32 cellular contexts compared by ENCODE assay signal in the genomic region with DNA sequence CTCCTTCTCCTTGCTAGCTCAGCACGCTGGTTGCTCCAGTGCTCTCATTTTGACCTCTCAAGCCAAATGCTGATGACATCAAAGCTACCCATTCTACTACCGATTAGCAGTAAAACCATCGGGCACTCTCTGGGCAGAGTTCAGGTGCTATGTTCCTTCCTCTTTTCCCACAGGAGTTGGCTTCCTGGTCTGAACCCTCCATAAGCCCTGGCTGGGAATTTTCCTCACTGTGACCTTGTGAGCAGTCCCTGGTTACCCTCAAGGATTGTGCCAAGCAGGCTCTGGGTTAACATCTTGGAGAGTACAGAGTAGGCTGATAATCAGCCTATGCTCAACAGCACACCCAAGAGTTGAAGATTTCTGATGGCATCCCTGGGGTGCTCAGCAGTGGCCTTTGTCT.
"Had no signal": no experiment of that assay in that cellular context is flagged by ENCODE, and none has a peak within 500 bp of the region (broad histone marks: within the 10 kb centered on the region; RNA-seq: fewer than 3 reads in every experiment).

No MANE protein-coding gene starts in this region.

- H3K4me3 Mint-ChIP-seq: naive thymus-derived CD4-positive, alpha-beta T cell; natural killer cell; nephron; neural crest cell; stimulated activated memory B cell treated with anti-CD40 and anti-IgM and Interleukin-4, amounts not matched to agents 10 μg/mL and 1 μg/mL and 100 μg/mL, for 72 hours; stimulated activated naive CD8-positive, alpha-beta T cell treated with anti-CD3 and anti-CD28 coated beads, Interleukin-15, amount 100 ng/mL, for 72 hours had no signal

- H3K36me3 Mint-ChIP-seq: naive thymus-derived CD4-positive, alpha-beta T cell; natural killer cell; stimulated activated memory B cell treated with anti-CD40 and anti-IgM and Interleukin-4, amounts not matched to agents 10 μg/mL and 1 μg/mL and 100 μg/mL, for 72 hours had no signal

- H3K27me3 ChIP-seq: neutrophil, right lobe of liver, sigmoid colon, spleen, suprapubic skin, testis, tibial artery, transverse colon, upper lobe of left lung, vagina had no signal

- H3K4me1 ChIP-seq: parathyroid adenoma, psoas muscle, right lobe of liver, sigmoid colon, spleen, suprapubic skin, testis, tibial artery, transverse colon, upper lobe of left lung, vagina had no signal

- FAIRE-seq: urothelium cell line had no signal

- H3K79me2 ChIP-seq: parathyroid adenoma had no signal

- H3K27ac Mint-ChIP-seq: naive thymus-derived CD4-positive, alpha-beta T cell; natural killer cell; nephron; progenitor cell of endocrine pancreas; stimulated activated memory B cell treated with anti-CD40 and anti-IgM and Interleukin-4, amounts not matched to agents 10 μg/mL and 1 μg/mL and 100 μg/mL, for 72 hours; stimulated activated naive CD8-positive, alpha-beta T cell treated with anti-CD3 and anti-CD28 coated beads, Interleukin-15, amount 100 ng/mL, for 72 hours had no signal

- H3K9me3 Mint-ChIP-seq: natural killer cell; nephron; neural crest cell; stimulated activated memory B cell treated with anti-CD40 and anti-IgM and Interleukin-4, amounts not matched to agents 10 μg/mL and 1 μg/mL and 100 μg/mL, for 72 hours; stimulated activated naive CD8-positive, alpha-beta T cell treated with anti-CD3 and anti-CD28 coated beads, Interleukin-15, amount 100 ng/mL, for 72 hours had no signal

- H3K4me1 Mint-ChIP-seq: naive thymus-derived CD4-positive, alpha-beta T cell; natural killer cell; neural crest cell; stimulated activated memory B cell treated with anti-CD40 and anti-IgM and Interleukin-4, amounts not matched to agents 10 μg/mL and 1 μg/mL and 100 μg/mL, for 72 hours; stimulated activated naive CD8-positive, alpha-beta T cell treated with anti-CD3 and anti-CD28 coated beads, Interleukin-15, amount 100 ng/mL, for 72 hours had no signal

- H3K4me2 ChIP-seq: smooth muscle cell had no signal

- H3K9me3 ChIP-seq: neutrophil, psoas muscle, right lobe of liver, sigmoid colon, spleen, suprapubic skin, testis, tibial artery, transverse colon, upper lobe of left lung, vagina had no signal

- ATAC-seq: naive thymus-derived CD4-positive, alpha-beta T cell; natural killer cell; psoas muscle; right cardiac atrium; right lobe of liver; stimulated activated memory B cell treated with anti-CD40 and anti-IgM and Interleukin-4, amounts not matched to agents 10 μg/mL and 1 μg/mL and 100 μg/mL, for 72 hours; stimulated activated naive CD8-positive, alpha-beta T cell treated with anti-CD3 and anti-CD28 coated beads, Interleukin-15, amount 100 ng/mL, for 72 hours; stimulated activated naive CD8-positive, alpha-beta T cell treated with anti-CD3 and anti-CD28 coated beads, Interleukin-15, Interleukin-2, amounts not matched to agents 100 U/mL and 50 U/mL, for 24 hours had no signal

- H3K27ac ChIP-seq: neutrophil, parathyroid adenoma, psoas muscle, right lobe of liver, sigmoid colon, spleen, suprapubic skin, testis, tibial artery, transverse colon, upper lobe of left lung, vagina had no signal

- H3K36me3 ChIP-seq: neutrophil, right lobe of liver, sigmoid colon, spleen, suprapubic skin, tibial artery, transverse colon, upper lobe of left lung, vagina had no signal

- H3K4me3 ChIP-seq: psoas muscle, right lobe of liver, sigmoid colon, smooth muscle cell, spleen, suprapubic skin, testis, tibial artery, transverse colon, upper lobe of left lung, vagina had no signal

- H3K9ac ChIP-seq: parathyroid adenoma had no signal

- H3K27me3 Mint-ChIP-seq: naive thymus-derived CD4-positive, alpha-beta T cell; stimulated activated memory B cell treated with anti-CD40 and anti-IgM and Interleukin-4, amounts not matched to agents 10 μg/mL and 1 μg/mL and 100 μg/mL, for 72 hours; stimulated activated naive CD8-positive, alpha-beta T cell treated with anti-CD3 and anti-CD28 coated beads, Interleukin-15, amount 100 ng/mL, for 72 hours had no signal

- H2AFZ ChIP-seq: parathyroid adenoma had no signal

- DNase-seq: naive thymus-derived CD4-positive, alpha-beta T cell; natural killer cell; nucleus accumbens; posterior cingulate gyrus; psoas muscle; right cardiac atrium; right lobe of liver; sigmoid colon; spleen; stimulated activated CD4-positive, alpha-beta T cell treated with anti-CD3 and anti-CD28 coated beads, Interleukin-12 subunit alpha, Interleukin-12 subunit beta, amount 100 ng/mL, for 4 hours; stimulated activated CD4-positive, alpha-beta T cell treated with anti-CD3 and anti-CD28 coated beads, Interleukin-1b, Interleukin-23, amount 100 ng/mL, for 48 hours; stimulated activated CD4-positive, alpha-beta T cell treated with anti-CD3 and anti-CD28 coated beads, Interleukin-4, amount 100 ng/mL, for 1 hour; stimulated activated CD4-positive, alpha-beta T cell treated with anti-CD3 and anti-CD28 coated beads, Interleukin-4, amount 100 ng/mL, for 4 hours; stimulated activated CD8-positive, alpha-beta memory T cell treated with anti-CD3 and anti-CD28 coated beads, Interleukin-4, amount 100 ng/mL, for 48 hours; stimulated activated naive CD4-positive, alpha-beta T cell; stimulated activated naive CD8-positive, alpha-beta T cell treated with anti-CD3 and anti-CD28 coated beads, Interleukin-15, amount 100 ng/mL, for 72 hours; stimulated activated naive CD8-positive, alpha-beta T cell treated with anti-CD3 and anti-CD28 coated beads, Interleukin-15, Interleukin-2, amounts not matched to agents 100 U/mL and 50 U/mL, for 24 hours; substantia nigra; testis; tibial artery; transverse colon; upper lobe of left lung had no signal
